Comparison of ENCODE assay signal across 8 cellular contexts in the genomic region with DNA sequence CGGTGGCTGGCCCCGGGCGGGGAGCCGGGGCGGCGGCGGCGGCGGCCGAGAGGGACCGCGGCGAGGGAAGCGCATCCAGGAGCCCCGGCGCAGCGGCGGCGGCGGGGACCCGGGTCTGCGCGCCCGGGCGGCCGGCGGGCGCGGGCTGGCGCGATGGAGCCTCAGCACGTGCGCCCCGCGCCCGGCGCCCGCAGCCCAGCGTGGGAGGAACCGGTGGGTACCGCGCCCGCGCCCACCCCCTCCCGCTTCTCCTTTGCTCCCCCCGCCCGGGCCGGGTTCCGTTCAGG. TPM values are rescaled to one million over a fixed set of nuclear protein-coding genes. Genes with fewer than 3 reads are reported as not detected.
DNase-seq lines count a peak whose midpoint lies in the region; ATAC-seq and TF ChIP-seq lines count a peak whose summit lies in the region.

No MANE protein-coding gene starts in this region.

- BruUV-seq in Panc1 (replicated peaks; lab: Mats Ljungman, UMichigan) = no TSS peak

- H3K9me3 ChIP-seq in Panc1 (ENCODE audit: control insufficient read depth, insufficient read depth, low read depth, low read length) (no peaks in the 10 kb centered on the region), spleen (peaks cover 0 to 5% (median 4%) of the 10 kb centered on the region in 8 donors)

- DNase-seq in Panc1 (ENCODE audit: low read depth, low spot score) (no peak), fibroblast of the aortic adventitia (ENCODE audit: low read depth) (no peak), spleen (no peak), SW 1271 (lab: John Stamatoyannopoulos, UW) (no peak), SKM-1 treated with dmso at 0.1 percent for 144 hours (lab: John Stamatoyannopoulos, UW; ENCODE audit: unreplicated experiment) (no peak), NCI-H1105 treated with DMSO at 0.1 percent for 48 hours (lab: John Stamatoyannopoulos, UW) (no peak), cerebellar nuclear complex (lab: John Stamatoyannopoulos, UW) (no peak)

- peaks cover 3% of the 10 kb centered on the region for H3K4me1 ChIP-seq in Panc1 (ENCODE audit: control insufficient read depth, insufficient read depth, low read length)
- peaks cover 9 to 29% (median 25%) of the 10 kb centered on the region in 6 donors for H3K4me1 ChIP-seq in spleen

- no peaks in the 10 kb centered on the region for H3K27me3 ChIP-seq in Panc1 (ENCODE audit: control insufficient read depth, insufficient read depth, low read length)
- peaks cover 0 to 18% (median 0%) of the 10 kb centered on the region in 7 donors for H3K27me3 ChIP-seq in spleen (replicated peaks in 1 of 7)

- ATAC-seq in GM19463 (IDR thresholded peaks at IDR 0.05; ENCODE audit: unreplicated experiment) (peak; percentile 16), Panc1 (peak; percentile 36)

- H3K36me3 ChIP-seq in Panc1 (ENCODE audit: control insufficient read depth, insufficient read depth, low read length) = no peaks in the 10 kb centered on the region
- no peaks in the 10 kb centered on the region for H3K36me3 ChIP-seq in spleen

- TF ChIP-seq POLR2A in spleen (IDR thresholded peaks at IDR 0.05) = no peak

- in situ Hi-C loops in Panc1 (cut with HindIII; ENCODE audit: low pct_unique_long_range_greater_than_20kb, low sequenced_read_pairs) = no loop called here

- POLR2A ChIA-PET in Panc1 (lab: Charles Lee) = no interaction called here

- intact Hi-C loops in Panc1 (cut with micrococcal nuclease; ENCODE audit: unreplicated experiment) (loop anchor here (10.0 kb wide), 1 partner anchor 86 kb away; no protein-coding TSS in a partner anchor), spleen (cut with DNase I; ENCODE audit: low total_unique reads) (no loop called here)

- CTCF ChIA-PET in Panc1 (lab: Charles Lee) = no interaction called here

- H3K27ac ChIP-seq in Panc1 (ENCODE audit: low read length) (peak overlapping the region; percentile 82), spleen (peak overlapping the region in 7 of 8 donors; percentile 85 to 94 (median 92))

- no peak for TF ChIP-seq CTCF in Panc1 (IDR thresholded peaks at IDR 0.05)
- TF ChIP-seq CTCF in fibroblast of the aortic adventitia (IDR thresholded peaks at IDR 0.05; ENCODE audit: insufficient read depth, low read length) = no peak
- TF ChIP-seq CTCF in spleen (IDR thresholded peaks at IDR 0.05 in 8 of 11, conservative IDR thresholded peaks at IDR 0.05 in 3 of 11) = no peak

- WGBS in spleen, 5 donors = 0 to 1% (median 0%) methylated on average over 4 to 49 of the region's 49 CpGs; no CpG with 5 or more reads in 1 of the 5 donors

- peak overlapping the region; percentile 72 to 76 for H3K4me3 ChIP-seq in Panc1 (ENCODE audit: low read depth in 2 of 2, low read length in 2 of 2)
- peak overlapping the region; percentile 85 for H3K4me3 ChIP-seq in fibroblast of the aortic adventitia (ENCODE audit: low read depth, low read length)
- peak overlapping the region; percentile 72 to 92 (median 82) for H3K4me3 ChIP-seq in spleen

RNA-seq across cellular contexts. Expression of gene DGKH, which starts 7.8 kb away (rescaled TPM):
- total RNA-seq in Panc1 (2021; ENCODE audit: unreplicated experiment) (22.8 TPM), fibroblast of the aortic adventitia (ENCODE audit: low replicate concordance) (17.1 and 26.3 TPM in 2 replicates), spleen (10 to 100 TPM in 6 of 7 donors, 1 to 10 TPM in 1; 8.9 to 15.3 (median 11.3) TPM)
- polyA plus RNA-seq in Panc1 (2012; ENCODE audit: insufficient read length) = 4.9 TPM
- polyA plus RNA-seq in spleen = 1 to 10 TPM in 1 of 3 donors, under 1 TPM in 2; 0.52 to 1.1 (median 0.65) TPM
